In the genomic region with DNA sequence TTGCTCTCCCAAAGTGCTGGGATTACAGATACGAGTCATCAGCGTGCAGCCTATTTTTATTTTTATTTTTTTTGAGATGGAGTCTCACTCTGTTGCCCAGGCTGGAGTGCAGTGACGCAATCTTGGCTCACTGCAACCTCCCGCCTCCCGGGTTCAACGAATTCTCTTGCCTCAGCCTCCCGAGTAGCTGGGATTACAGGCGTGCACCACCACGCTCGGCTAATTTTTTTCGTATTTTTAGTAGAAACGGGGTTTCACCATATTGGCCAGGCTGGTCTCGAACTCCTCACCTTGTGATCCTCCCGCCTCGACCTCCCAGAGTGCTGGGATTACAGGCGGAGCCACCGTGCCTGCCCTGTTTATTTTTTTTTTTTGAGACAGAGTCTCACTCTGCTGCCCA, we compare ENCODE assay signal across 12 cellular contexts. TPM values are rescaled to one million over a fixed set of nuclear protein-coding genes. Genes with fewer than 3 reads are reported as not detected.
A peak's percentile ranks its signal among the peaks of the same experiment; 100 is the strongest.
DNase-seq lines count a peak whose midpoint lies in the region; ATAC-seq and TF ChIP-seq lines count a peak whose summit lies in the region.
"Not testable (repeated sequence)": the region's sequence is repeated elsewhere in the genome, so short reads cannot be mapped to it uniquely, and the experiment has no call there.
"Had no signal": no experiment of that assay in that cellular context is flagged by ENCODE, and none has a peak within 500 bp of the region (broad histone marks: within the 10 kb centered on the region; RNA-seq: fewer than 3 reads in every experiment).

No MANE protein-coding gene starts in this region.

- not testable (repeated sequence) for DNase-seq in CD4-positive, CD25-positive, alpha-beta regulatory T cell; Caco-2; IMR-90; activated CD8-positive, alpha-beta T cell treated with anti-CD3 and anti-CD28 coated beads for 36 hours; chondrocyte (ENCODE audit: low spot score); progenitor cell of endocrine pancreas (ENCODE audit: low spot score, unreplicated experiment); stimulated activated effector memory CD8-positive, alpha-beta T cell treated with anti-CD3 and anti-CD28 coated beads, Interleukin-12 subunit alpha, Interleukin-12 subunit beta, amount 100 ng/mL, for 72 hours (ENCODE audit: low spot score in 2 of 2)
- DNase-seq in mesenteric fat pad (ENCODE audit: low spot score) = peak; percentile 33

- not testable (repeated sequence) for BruUV-seq in Caco-2 (replicated peaks; lab: Mats Ljungman, UMichigan); IMR-90 (replicated peaks; lab: Mats Ljungman, UMichigan)

- H3K27me3 ChIP-seq in CD4-positive, CD25-positive, alpha-beta regulatory T cell (ENCODE audit: control insufficient read depth, insufficient read depth, low read length); Caco-2 (replicated peaks; ENCODE audit: control insufficient read depth, insufficient read depth, low read length); IMR-90 (ENCODE audit: control insufficient read depth, insufficient read depth, low read length): not testable (repeated sequence)

- H4K20me1 ChIP-seq in IMR-90 (ENCODE audit: insufficient read depth, low read length) = not testable (repeated sequence)

- H3K36me3 Mint-ChIP-seq in CD4-positive, CD25-positive, alpha-beta regulatory T cell; chondrocyte (ENCODE audit: low read depth); progenitor cell of endocrine pancreas (ENCODE audit: insufficient read depth): not testable (repeated sequence)
- H3K36me3 Mint-ChIP-seq in Caco-2 (ENCODE audit: insufficient read depth, unreplicated experiment) = peaks cover 39% of the 10 kb centered on the region
- peaks cover 14% of the 10 kb centered on the region for H3K36me3 Mint-ChIP-seq in activated CD8-positive, alpha-beta T cell treated with anti-CD3 and anti-CD28 coated beads for 36 hours (ENCODE audit: low read depth)
- H3K36me3 Mint-ChIP-seq in stimulated activated effector memory CD8-positive, alpha-beta T cell treated with anti-CD3 and anti-CD28 coated beads, Interleukin-12 subunit alpha, Interleukin-12 subunit beta, amount 100 ng/mL, for 72 hours = peaks cover 49% of the 10 kb centered on the region

- H3K56ac ChIP-seq in IMR-90 (ENCODE audit: extremely low read depth, insufficient read depth, low read length) = not testable (repeated sequence)

- H3K9me3 ChIP-seq in CD4-positive, CD25-positive, alpha-beta regulatory T cell (ENCODE audit: control insufficient read depth in 2 of 2, low read length in 2 of 2); Caco-2; IMR-90 (ENCODE audit: control insufficient read depth, insufficient read depth, low read length): not testable (repeated sequence)

- not testable (repeated sequence) for H3K4me3 ChIP-seq in CD4-positive, CD25-positive, alpha-beta regulatory T cell (ENCODE audit: low read depth, low read length); Caco-2 (ENCODE audit: low read depth, low read length); IMR-90 (ENCODE audit: insufficient read depth, low read depth, low read length)

- peaks cover 15% of the 10 kb centered on the region for H3K4me1 ChIP-seq in CD4-positive, CD25-positive, alpha-beta regulatory T cell (ENCODE audit: control insufficient read depth, insufficient read depth, low read length, poor library complexity, severe bottlenecking)
- not testable (repeated sequence) for H3K4me1 ChIP-seq in Caco-2; IMR-90 (ENCODE audit: control insufficient read depth, insufficient read depth, low read length)

- CTCF ChIA-PET in Caco-2 (lab: Charles Lee); activated CD8-positive, alpha-beta T cell treated with anti-CD3 and anti-CD28 coated beads for 36 hours (lab: Charles Lee): not testable (repeated sequence)
- CTCF ChIA-PET in IMR-90 (lab: Yijun Ruan, JAX) = interaction anchor here (3.1 kb wide), 1 partner anchor 63 kb away, joined by 13 read pairs; no protein-coding TSS in a partner anchor

- not testable (repeated sequence) for TF ChIP-seq RAD21 in IMR-90 (IDR thresholded peaks at IDR 0.05; ENCODE audit: low read length)

- not testable (repeated sequence) for H3K27ac Mint-ChIP-seq in CD4-positive, CD25-positive, alpha-beta regulatory T cell; Caco-2 (ENCODE audit: unreplicated experiment); progenitor cell of endocrine pancreas; stimulated activated effector memory CD8-positive, alpha-beta T cell treated with anti-CD3 and anti-CD28 coated beads, Interleukin-12 subunit alpha, Interleukin-12 subunit beta, amount 100 ng/mL, for 72 hours
- H3K27ac Mint-ChIP-seq in activated CD8-positive, alpha-beta T cell treated with anti-CD3 and anti-CD28 coated beads for 36 hours = peak overlapping the region; percentile 34
- H3K27ac Mint-ChIP-seq in chondrocyte (ENCODE audit: unreplicated experiment) = peak overlapping the region; percentile 95

- not testable (repeated sequence) for H2BK5ac ChIP-seq in IMR-90 (ENCODE audit: low read depth, low read length, poor library complexity, severe bottlenecking)

- not testable (repeated sequence) for H3K9ac ChIP-seq in IMR-90 (ENCODE audit: low read depth, low read length)

- H2BK120ac ChIP-seq in IMR-90 (ENCODE audit: low read depth, low read length) = not testable (repeated sequence)

- not testable (repeated sequence) for TF ChIP-seq POLR2A in IMR-90 (IDR thresholded peaks at IDR 0.05; ENCODE audit: low read depth, low read length)

- H3K27ac ChIP-seq in CD4-positive, CD25-positive, alpha-beta regulatory T cell (ENCODE audit: insufficient read depth, low read length, poor library complexity, severe bottlenecking); IMR-90 (ENCODE audit: insufficient read depth, low read length): not testable (repeated sequence)

- H2BK15ac ChIP-seq in IMR-90 (ENCODE audit: low read depth, low read length) = not testable (repeated sequence)

- H3K4ac ChIP-seq in IMR-90 (ENCODE audit: low read depth, low read length) = not testable (repeated sequence)

- H3K36me3 ChIP-seq in CD4-positive, CD25-positive, alpha-beta regulatory T cell (ENCODE audit: control insufficient read depth, insufficient read depth, low read length) = peaks cover 15% of the 10 kb centered on the region
- H3K36me3 ChIP-seq in Caco-2 (ENCODE audit: control insufficient read depth, insufficient read depth, low read length) = not testable (repeated sequence)
- peaks cover 16% of the 10 kb centered on the region for H3K36me3 ChIP-seq in IMR-90 (ENCODE audit: control insufficient read depth, insufficient read depth, low read length)

- intact Hi-C loops in Caco-2 (cut with micrococcal nuclease; ENCODE audit: unreplicated experiment); IMR-90 (cut with micrococcal nuclease); activated CD8-positive, alpha-beta T cell treated with anti-CD3 and anti-CD28 coated beads for 36 hours (cut with micrococcal nuclease): not testable (repeated sequence)

- H3K9me1 ChIP-seq in IMR-90 (ENCODE audit: insufficient read depth, low read length) = not testable (repeated sequence)

- POLR2A ChIA-PET in Caco-2 (lab: Charles Lee); IMR-90 (lab: Charles Lee; ENCODE audit: unreplicated experiment): not testable (repeated sequence)
- POLR2A ChIA-PET in activated CD8-positive, alpha-beta T cell treated with anti-CD3 and anti-CD28 coated beads for 36 hours (lab: Charles Lee) = interaction anchor here (0.8 to 1.9 kb wide), 3 partner anchors 26 to 88 kb away, joined by 4 to 12 read pairs (median 5); a partner anchor contains a TSS

- not testable (repeated sequence) for H3K9me3 Mint-ChIP-seq in CD4-positive, CD25-positive, alpha-beta regulatory T cell; Caco-2 (ENCODE audit: unreplicated experiment); activated CD8-positive, alpha-beta T cell treated with anti-CD3 and anti-CD28 coated beads for 36 hours; chondrocyte (ENCODE audit: low read depth); progenitor cell of endocrine pancreas (ENCODE audit: low read depth); stimulated activated effector memory CD8-positive, alpha-beta T cell treated with anti-CD3 and anti-CD28 coated beads, Interleukin-12 subunit alpha, Interleukin-12 subunit beta, amount 100 ng/mL, for 72 hours

- not testable (repeated sequence) for H2AFZ ChIP-seq in IMR-90 (replicated peaks; ENCODE audit: low read length, poor library complexity)

- H3K79me1 ChIP-seq in IMR-90 (ENCODE audit: low read depth in 1 of 2, low read length in 2 of 2) = peaks cover 4 to 12% of the 10 kb centered on the region in 2 experiments; a peak in 2 of 4 replicates

- peak overlapping the region; percentile 50 to 97 (median 96) for H3K4me3 Mint-ChIP-seq in CD4-positive, CD25-positive, alpha-beta regulatory T cell
- H3K4me3 Mint-ChIP-seq in Caco-2 (ENCODE audit: unreplicated experiment) (peak overlapping the region; percentile 98), progenitor cell of endocrine pancreas (ENCODE audit: low read depth) (peak overlapping the region; percentile 94)
- not testable (repeated sequence) for H3K4me3 Mint-ChIP-seq in activated CD8-positive, alpha-beta T cell treated with anti-CD3 and anti-CD28 coated beads for 36 hours; chondrocyte (ENCODE audit: unreplicated experiment)
- H3K4me3 Mint-ChIP-seq in stimulated activated effector memory CD8-positive, alpha-beta T cell treated with anti-CD3 and anti-CD28 coated beads, Interleukin-12 subunit alpha, Interleukin-12 subunit beta, amount 100 ng/mL, for 72 hours = peak overlapping the region; percentile 94

- dilution Hi-C loops in IMR-90 (cut with HindIII; ENCODE audit: low sequenced_read_pairs, unreplicated experiment) = not testable (repeated sequence)

- H3K27me3 Mint-ChIP-seq in CD4-positive, CD25-positive, alpha-beta regulatory T cell; Caco-2 (ENCODE audit: insufficient read depth, unreplicated experiment); activated CD8-positive, alpha-beta T cell treated with anti-CD3 and anti-CD28 coated beads for 36 hours; chondrocyte (ENCODE audit: low read depth); progenitor cell of endocrine pancreas: not testable (repeated sequence)

- H2AK5ac ChIP-seq in IMR-90 (ENCODE audit: low read depth, low read length) = not testable (repeated sequence)

- not testable (repeated sequence) for ATAC-seq in CD4-positive, CD25-positive, alpha-beta regulatory T cell (ENCODE audit: low read depth in 2 of 2); IMR-90 (ENCODE audit: low read depth); activated CD8-positive, alpha-beta T cell treated with anti-CD3 and anti-CD28 coated beads for 36 hours; stimulated activated effector memory CD8-positive, alpha-beta T cell treated with anti-CD3 and anti-CD28 coated beads, Interleukin-12 subunit alpha, Interleukin-12 subunit beta, amount 100 ng/mL, for 72 hours

- in situ Hi-C loops in IMR-90 (cut with MboI; ENCODE audit: low sequenced_read_pairs) = not testable (repeated sequence)

- not testable (repeated sequence) for H3K18ac ChIP-seq in IMR-90 (ENCODE audit: low read depth, low read length)

- H4K8ac ChIP-seq in IMR-90 (ENCODE audit: low read depth in 2 of 2, low read length in 2 of 2) = peak overlapping the region in 1 of 2 experiments; percentile 76; a peak in 3 of 4 replicates

- not testable (repeated sequence) for H3K4me2 ChIP-seq in IMR-90 (ENCODE audit: low read depth, low read length)

- WGBS in IMR-90 (ENCODE audit: extremely low coverage in 2 of 2, insufficient read length in 1 of 2), 2 experiments = 98% methylated on average over 12 of the region's 17 CpGs; no CpG with 5 or more reads in 1 of the 2 experiments

- not testable (repeated sequence) for H3K14ac ChIP-seq in IMR-90 (replicated peaks; ENCODE audit: low read depth, low read length)

- not testable (repeated sequence) for TF ChIP-seq CTCF in Caco-2 (IDR thresholded peaks at IDR 0.05; ENCODE audit: insufficient read depth in 1 of 2, low read depth in 1 of 2, low read length in 1 of 2, severe bottlenecking in 1 of 2, unreplicated experiment in 1 of 2); IMR-90 (conservative IDR thresholded peaks at IDR 0.05; ENCODE audit: low read depth, low read length); activated CD8-positive, alpha-beta T cell treated with anti-CD3 and anti-CD28 coated beads for 36 hours (IDR thresholded peaks at IDR 0.05); chondrocyte (IDR thresholded peaks at IDR 0.05); progenitor cell of endocrine pancreas (IDR thresholded peaks at IDR 0.05; ENCODE audit: unreplicated experiment)

- not testable (repeated sequence) for H3K23ac ChIP-seq in IMR-90 (ENCODE audit: low read depth, low read length)

- not testable (repeated sequence) for H4K91ac ChIP-seq in IMR-90 (ENCODE audit: insufficient read depth, low read depth, low read length)

- peak overlapping the region; percentile 30; the same call in 1 of the 2 replicates for H4K5ac ChIP-seq in IMR-90 (ENCODE audit: low read depth, low read length)

- H2BK20ac ChIP-seq in IMR-90 (ENCODE audit: low read depth, low read length) = not testable (repeated sequence)

- H3K4me1 Mint-ChIP-seq in CD4-positive, CD25-positive, alpha-beta regulatory T cell = peaks cover 7 to 22% (median 11%) of the 10 kb centered on the region in 4 donors
- H3K4me1 Mint-ChIP-seq in Caco-2 (ENCODE audit: low read depth, unreplicated experiment); activated CD8-positive, alpha-beta T cell treated with anti-CD3 and anti-CD28 coated beads for 36 hours (ENCODE audit: low read depth); progenitor cell of endocrine pancreas (ENCODE audit: low read depth): not testable (repeated sequence)
- H3K4me1 Mint-ChIP-seq in chondrocyte (ENCODE audit: low read depth) = peaks cover 15% of the 10 kb centered on the region
- H3K4me1 Mint-ChIP-seq in stimulated activated effector memory CD8-positive, alpha-beta T cell treated with anti-CD3 and anti-CD28 coated beads, Interleukin-12 subunit alpha, Interleukin-12 subunit beta, amount 100 ng/mL, for 72 hours = peaks cover 15% of the 10 kb centered on the region

- not testable (repeated sequence) for H2AK9ac ChIP-seq in IMR-90 (replicated peaks; ENCODE audit: low read depth, low read length, poor library complexity)

RNA-seq across cellular contexts. Expression of a gene that starts 1.1 kb away (rescaled TPM):
- 81.7 TPM for total RNA-seq in CD4-positive, CD25-positive, alpha-beta regulatory T cell
- 10 to 100 TPM; 37.0 to 47.5 (median 39.2) TPM for polyA plus RNA-seq in CD4-positive, CD25-positive, alpha-beta regulatory T cell
- total RNA-seq in Caco-2 (2022) = 80.8 and 83.7 TPM in 2 replicates
- total RNA-seq in IMR-90 (2012; rRNA removed) = 56.4 and 64.5 TPM in 2 replicates
- polyA plus RNA-seq in IMR-90 (2012; rRNA removed) = 63.5 and 66.0 TPM in 2 replicates
- 19.2 and 19.7 TPM in 2 replicates for polyA plus RNA-seq in IMR-90 (2012; cell fraction: cytosol; rRNA removed)
- 97.8 and 214 TPM in 2 replicates for polyA plus RNA-seq in IMR-90 (2012; cell fraction: nucleus; rRNA removed; ENCODE audit: low replicate concordance)
- 10 to 100 TPM; 66.6 to 69.8 TPM for total RNA-seq in activated CD8-positive, alpha-beta T cell treated with anti-CD3 and anti-CD28 coated beads for 36 hours
- 49.1 to 57.2 TPM (median 49.8 TPM) in 3 replicates for total RNA-seq in chondrocyte
- total RNA-seq in mesenteric fat pad = 46.8 TPM
- 95.4 and 104 TPM in 2 replicates for total RNA-seq in progenitor cell of endocrine pancreas

RNA-seq across cellular contexts. Expression of a gene that starts 41.0 kb away (rescaled TPM):
- 29.6 TPM for total RNA-seq in CD4-positive, CD25-positive, alpha-beta regulatory T cell
- polyA plus RNA-seq in CD4-positive, CD25-positive, alpha-beta regulatory T cell = 10 to 100 TPM; 61.7 to 89.6 (median 76.5) TPM
- total RNA-seq in Caco-2 (2022) = 125 and 133 TPM in 2 replicates
- total RNA-seq in IMR-90 (2012; rRNA removed) = 23.1 and 25.6 TPM in 2 replicates
- 160 and 203 TPM in 2 replicates for polyA plus RNA-seq in IMR-90 (2012; rRNA removed)
- polyA plus RNA-seq in IMR-90 (2012; cell fraction: cytosol; rRNA removed) = 336 and 350 TPM in 2 replicates
- polyA plus RNA-seq in IMR-90 (2012; cell fraction: nucleus; rRNA removed; ENCODE audit: low replicate concordance) = 66.9 and 159 TPM in 2 replicates
- 100 to 1,000 TPM; 240 TPM for total RNA-seq in activated CD8-positive, alpha-beta T cell treated with anti-CD3 and anti-CD28 coated beads for 36 hours
- 140 to 176 TPM (median 141 TPM) in 3 replicates for total RNA-seq in chondrocyte
- total RNA-seq in mesenteric fat pad = 103 TPM
- 62.6 and 64.6 TPM in 2 replicates for total RNA-seq in progenitor cell of endocrine pancreas

RNA-seq across cellular contexts. Expression of a gene that starts 53.8 kb away (rescaled TPM):
- not detected for total RNA-seq in CD4-positive, CD25-positive, alpha-beta regulatory T cell
- under 1 TPM in 2 of 4 donors, not detected in 2; 0.15 to 0.29 TPM for polyA plus RNA-seq in CD4-positive, CD25-positive, alpha-beta regulatory T cell
- 0.32 and 0.50 TPM in 2 replicates for total RNA-seq in Caco-2 (2022)
- total RNA-seq in IMR-90 (2012; rRNA removed) = not detected in 2 replicates
- 0.03 and 0.04 TPM in 2 replicates for polyA plus RNA-seq in IMR-90 (2012; rRNA removed)
- polyA plus RNA-seq in IMR-90 (2012; cell fraction: cytosol; rRNA removed) = 0.01 TPM in 1 of 2 replicates, not detected in the other
- 0.13 and 0.34 TPM in 2 replicates for polyA plus RNA-seq in IMR-90 (2012; cell fraction: nucleus; rRNA removed; ENCODE audit: low replicate concordance)
- total RNA-seq in activated CD8-positive, alpha-beta T cell treated with anti-CD3 and anti-CD28 coated beads for 36 hours = not detected
- not detected in 3 replicates for total RNA-seq in chondrocyte
- not detected for total RNA-seq in mesenteric fat pad
- total RNA-seq in progenitor cell of endocrine pancreas = not detected in 2 replicates
- total RNA-seq: B cell, Daoy, G401 had no signal
- polyA plus RNA-seq: BJ had no signal
